ENCODE assay signal across 8 cellular contexts in the genomic region with DNA sequence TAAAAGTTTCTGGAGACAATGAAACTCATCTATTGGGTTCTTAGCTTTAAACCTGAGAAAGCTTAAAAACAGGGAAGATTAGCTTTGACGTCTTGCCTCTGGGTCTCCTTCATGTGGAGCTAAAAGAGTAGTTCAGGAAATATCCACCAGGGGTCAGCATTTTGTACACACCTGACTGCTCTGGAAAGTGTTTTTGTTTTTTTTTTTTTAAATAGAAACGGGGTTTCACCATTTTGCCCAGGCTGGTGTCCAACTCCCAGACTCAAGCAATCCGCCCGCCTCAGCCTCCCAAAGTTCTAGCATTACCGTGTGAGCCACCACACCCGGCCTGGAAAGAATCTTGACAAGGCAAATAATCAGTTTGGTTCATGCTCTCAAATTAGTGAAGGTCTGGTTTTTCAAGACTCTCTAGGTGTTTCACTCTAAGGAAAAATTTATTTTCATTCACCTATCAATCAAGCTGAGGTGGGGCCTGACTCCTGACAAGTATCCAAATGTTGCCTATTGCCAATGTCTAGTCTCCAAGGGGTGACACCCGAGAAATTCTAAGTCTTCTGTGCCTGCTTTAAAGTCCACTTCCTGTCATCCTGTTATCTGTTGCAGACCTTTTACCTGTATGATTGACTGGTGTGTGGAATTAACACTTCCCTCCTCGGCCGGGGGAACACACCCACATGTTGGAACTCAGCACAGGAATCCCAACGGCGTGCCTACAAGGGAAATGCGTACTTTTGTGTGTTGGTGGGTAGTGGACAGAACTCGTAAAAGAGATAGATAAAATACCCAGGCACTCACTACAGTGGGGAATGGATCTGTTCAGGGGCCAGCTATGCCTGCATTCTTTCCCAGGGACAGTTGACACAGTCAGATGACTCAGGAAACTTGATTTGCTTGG. TPM values are rescaled to one million over a fixed set of nuclear protein-coding genes. Genes with fewer than 3 reads are reported as not detected.
DNase-seq lines count a peak whose midpoint lies in the region; ATAC-seq, FAIRE-seq and TF ChIP-seq lines count a peak whose summit lies in the region.

No MANE protein-coding gene starts in this region.

- H3K4me3 ChIP-seq in esophagus muscularis mucosa, result no peak overlapping the region

- ATAC-seq in HG03354 (IDR thresholded peaks at IDR 0.05; ENCODE audit: poor library complexity, severe bottlenecking, unreplicated experiment), result peak; percentile 75
- peak; percentile 81 for ATAC-seq in activated CD8-positive, alpha-beta memory T cell treated with anti-CD3 and anti-CD28 coated beads, Interleukin-2, amount 10 ng/mL, durations not matched to agents 7 days and 5 days
- ATAC-seq in natural killer cell treated with Interleukin-12 subunit alpha and Interleukin-12 subunit beta and Interleukin-15 and Interleukin-18, amount 100 ng/mL, for 72 hours, result peak; percentile 51 to 64
- ATAC-seq in GM18498 (IDR thresholded peaks at IDR 0.05; ENCODE audit: unreplicated experiment), result no peak

- FAIRE-seq in A204.1 (lab: Jason Lieb, UNC), result peak; percentile 62

- WGBS in esophagus muscularis mucosa, result 41% methylated on average over 13 of the region's 13 CpGs

- H3K9me3 Mint-ChIP-seq in activated CD8-positive, alpha-beta memory T cell treated with anti-CD3 and anti-CD28 coated beads, Interleukin-2, amount 10 ng/mL, durations not matched to agents 7 days and 5 days (ENCODE audit: low read depth), result no peaks in the 10 kb centered on the region
- H3K9me3 Mint-ChIP-seq in natural killer cell treated with Interleukin-12 subunit alpha and Interleukin-12 subunit beta and Interleukin-15 and Interleukin-18, amount 100 ng/mL, for 72 hours, result no peaks in the 10 kb centered on the region

- no peaks in the 10 kb centered on the region for H3K36me3 ChIP-seq in esophagus muscularis mucosa

- H3K9me3 ChIP-seq in esophagus muscularis mucosa, result no peaks in the 10 kb centered on the region

- H3K27ac ChIP-seq in esophagus muscularis mucosa (replicated peaks in 1 of 4), result no peak overlapping the region

- TF ChIP-seq EP300 in esophagus muscularis mucosa (IDR thresholded peaks at IDR 0.05), result no peak

- no peaks in the 10 kb centered on the region for H3K27me3 Mint-ChIP-seq in activated CD8-positive, alpha-beta memory T cell treated with anti-CD3 and anti-CD28 coated beads, Interleukin-2, amount 10 ng/mL, durations not matched to agents 7 days and 5 days
- no peaks in the 10 kb centered on the region for H3K27me3 Mint-ChIP-seq in natural killer cell treated with Interleukin-12 subunit alpha and Interleukin-12 subunit beta and Interleukin-15 and Interleukin-18, amount 100 ng/mL, for 72 hours

- CTCF ChIA-PET in activated CD8-positive, alpha-beta memory T cell treated with anti-CD3 and anti-CD28 coated beads, Interleukin-2, amount 10 ng/mL, durations not matched to agents 7 days and 5 days (lab: Charles Lee), result interaction anchor here (0.6 to 13.6 kb wide), 56 partner anchors 9 to 798 kb away, joined by 3 to 329 read pairs (median 5); partner anchors contain the start of gene PSD4

- H3K4me3 Mint-ChIP-seq in activated CD8-positive, alpha-beta memory T cell treated with anti-CD3 and anti-CD28 coated beads, Interleukin-2, amount 10 ng/mL, durations not matched to agents 7 days and 5 days, result peak overlapping the region; percentile 21
- H3K4me3 Mint-ChIP-seq in natural killer cell treated with Interleukin-12 subunit alpha and Interleukin-12 subunit beta and Interleukin-15 and Interleukin-18, amount 100 ng/mL, for 72 hours, result no peak overlapping the region

- no peaks in the 10 kb centered on the region for H3K27me3 ChIP-seq in esophagus muscularis mucosa

- TF ChIP-seq POLR2A in esophagus muscularis mucosa (IDR thresholded peaks at IDR 0.05; ENCODE audit: low read depth), result no peak

- TF ChIP-seq CTCF in esophagus muscularis mucosa (IDR thresholded peaks at IDR 0.05), result peak; percentile 71 to 81 (median 76)

- DNase-seq in GM04503 (ENCODE audit: low read depth), result peak; percentile 10
- DNase-seq in NCI-H69 (lab: John Stamatoyannopoulos, UW), result peak; percentile 50
- peak; percentile 67 for DNase-seq in activated CD8-positive, alpha-beta memory T cell treated with anti-CD3 and anti-CD28 coated beads, Interleukin-2, amount 10 ng/mL, durations not matched to agents 7 days and 5 days
- DNase-seq in esophagus muscularis mucosa (ENCODE audit: extremely low spot score), result no peak
- peak; percentile 78 for DNase-seq in natural killer cell treated with Interleukin-12 subunit alpha and Interleukin-12 subunit beta and Interleukin-15 and Interleukin-18, amount 100 ng/mL, for 72 hours (ENCODE audit: low spot score)

- H3K36me3 Mint-ChIP-seq in activated CD8-positive, alpha-beta memory T cell treated with anti-CD3 and anti-CD28 coated beads, Interleukin-2, amount 10 ng/mL, durations not matched to agents 7 days and 5 days, result no peaks in the 10 kb centered on the region
- H3K36me3 Mint-ChIP-seq in natural killer cell treated with Interleukin-12 subunit alpha and Interleukin-12 subunit beta and Interleukin-15 and Interleukin-18, amount 100 ng/mL, for 72 hours, result no peaks in the 10 kb centered on the region

- peak overlapping the region; percentile 72 for H3K27ac Mint-ChIP-seq in activated CD8-positive, alpha-beta memory T cell treated with anti-CD3 and anti-CD28 coated beads, Interleukin-2, amount 10 ng/mL, durations not matched to agents 7 days and 5 days
- no peak overlapping the region for H3K27ac Mint-ChIP-seq in natural killer cell treated with Interleukin-12 subunit alpha and Interleukin-12 subunit beta and Interleukin-15 and Interleukin-18, amount 100 ng/mL, for 72 hours

- peaks cover 0 to 6% (median 2%) of the 10 kb centered on the region in 4 donors for H3K4me1 ChIP-seq in esophagus muscularis mucosa

- peaks cover 27% of the 10 kb centered on the region for H3K4me1 Mint-ChIP-seq in activated CD8-positive, alpha-beta memory T cell treated with anti-CD3 and anti-CD28 coated beads, Interleukin-2, amount 10 ng/mL, durations not matched to agents 7 days and 5 days
- H3K4me1 Mint-ChIP-seq in natural killer cell treated with Interleukin-12 subunit alpha and Interleukin-12 subunit beta and Interleukin-15 and Interleukin-18, amount 100 ng/mL, for 72 hours (ENCODE audit: low read depth in 2 of 2), result peaks cover 13 to 18% of the 10 kb centered on the region in 2 donors

- intact Hi-C loops in esophagus muscularis mucosa (cut with DNase I), result loop anchor here (5.0 kb wide), 1 partner anchor 234 kb away; no protein-coding TSS in a partner anchor

RNA-seq across cellular contexts. Expression of gene IL1RN, which starts 11.3 kb away (rescaled TPM):
- 1 to 10 TPM; 1.8 TPM for total RNA-seq in activated CD8-positive, alpha-beta memory T cell treated with anti-CD3 and anti-CD28 coated beads, Interleukin-2, amount 10 ng/mL, durations not matched to agents 7 days and 5 days
- total RNA-seq in esophagus muscularis mucosa, result 1 to 10 TPM in 1 of 4 donors, under 1 TPM in 2, not detected in 1; 0.40 to 4.1 (median 0.83) TPM
- 1 to 10 TPM; 3.3 to 3.7 TPM for total RNA-seq in natural killer cell treated with Interleukin-12 subunit alpha and Interleukin-12 subunit beta and Interleukin-15 and Interleukin-18, amount 100 ng/mL, for 72 hours

RNA-seq across cellular contexts. Expression of gene PSD4, which starts 35.1 kb away (rescaled TPM):
- total RNA-seq in activated CD8-positive, alpha-beta memory T cell treated with anti-CD3 and anti-CD28 coated beads, Interleukin-2, amount 10 ng/mL, durations not matched to agents 7 days and 5 days, result 100 to 1,000 TPM; 314 to 388 TPM
- total RNA-seq in esophagus muscularis mucosa, result 1 to 10 TPM; 3.1 to 4.6 (median 3.6) TPM
- 100 to 1,000 TPM; 299 to 305 TPM for total RNA-seq in natural killer cell treated with Interleukin-12 subunit alpha and Interleukin-12 subunit beta and Interleukin-15 and Interleukin-18, amount 100 ng/mL, for 72 hours

Comparison
In these comparisons a context has a peak if more than half of its experiments do, and no peak if none do; other contexts are left out.
1. RNA of gene PSD4, which starts 35.1 kb away (total RNA-seq): 314 to 388 TPM in activated CD8-positive, alpha-beta memory T cell treated with anti-CD3 and anti-CD28 coated beads, Interleukin-2, amount 10 ng/mL, durations not matched to agents 7 days and 5 days and 299 to 305 TPM in natural killer cell treated with Interleukin-12 subunit alpha and Interleukin-12 subunit beta and Interleukin-15 and Interleukin-18, amount 100 ng/mL, for 72 hours; 3.1 to 4.6 TPM in esophagus muscularis mucosa; every median in the first group is over 10 times any median in the second.